8 cellular contexts compared by ENCODE assay signal in the genomic region with DNA sequence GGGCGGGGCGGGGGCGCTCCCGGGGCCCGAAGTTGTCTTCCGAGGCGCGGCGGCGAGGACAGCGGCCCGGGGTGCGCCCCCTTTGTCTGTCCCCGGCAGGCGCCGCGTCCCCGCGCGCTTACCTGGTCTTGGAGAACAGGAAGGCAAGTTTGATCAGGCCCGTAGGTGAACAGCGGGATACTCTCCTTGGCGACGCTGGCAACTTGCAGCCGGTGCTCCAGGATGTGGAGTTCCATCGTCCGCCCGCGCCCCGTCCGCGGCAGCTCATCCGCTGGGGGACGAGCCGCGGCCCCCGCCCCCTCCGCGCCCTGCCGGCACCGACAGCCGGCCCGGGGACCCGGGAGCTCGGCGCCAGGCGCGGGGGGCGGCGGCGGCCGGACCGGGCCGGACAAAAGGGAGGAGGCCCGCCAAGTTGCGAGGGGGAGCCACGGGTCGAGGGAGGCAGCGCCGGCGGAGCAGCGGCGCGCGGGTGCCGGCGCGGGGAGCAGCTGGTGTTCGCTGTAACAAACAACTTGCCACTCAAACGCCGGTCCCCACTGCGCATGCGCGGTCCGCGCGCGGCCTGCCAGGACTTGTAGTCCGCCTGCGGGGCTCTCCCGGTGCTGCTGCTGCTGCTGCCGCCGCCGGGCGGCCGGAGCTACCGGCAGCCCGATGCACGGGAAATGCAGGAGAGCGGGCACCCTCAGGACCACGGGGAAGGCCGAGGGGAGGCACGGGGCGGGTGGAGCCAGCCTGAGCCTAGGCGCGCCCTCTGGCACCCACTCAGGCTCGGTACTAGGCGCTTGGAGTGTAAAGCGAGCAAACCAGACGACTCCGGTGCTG. TPM values are rescaled to one million over a fixed set of nuclear protein-coding genes. Genes with fewer than 3 reads are reported as not detected.
A peak's percentile ranks its signal among the peaks of the same experiment; 100 is the strongest.
DNase-seq lines count a peak whose midpoint lies in the region; ATAC-seq and TF ChIP-seq lines count a peak whose summit lies in the region.

No MANE protein-coding gene starts in this region.

- peaks cover 2% of the 10 kb centered on the region for H3K27me3 Mint-ChIP-seq in activated T-helper 1 cell treated with anti-CD3 and anti-CD28 coated beads, Interleukin-12 subunit alpha, Interleukin-12 subunit beta, Interleukin-2, Interleukin-4 antibody, amounts not matched to agents 30 ng/mL and 10 ng/mL and 1 ng/mL, durations not matched to agents 14 hours and 24 hours and 36 hours (ENCODE audit: insufficient read depth)
- H3K27me3 Mint-ChIP-seq in naive thymus-derived CD4-positive, alpha-beta T cell: peaks cover 0 to 4% (median 0%) of the 10 kb centered on the region in 5 donors
- H3K27me3 Mint-ChIP-seq in stimulated activated memory B cell treated with anti-CD40 and anti-IgM and Interleukin-4, amounts not matched to agents 10 μg/mL and 1 μg/mL and 100 μg/mL, for 72 hours: no peaks in the 10 kb centered on the region

- DNase-seq in DMS79 treated with DMSO at 0.1 percent for 48 hours (lab: John Stamatoyannopoulos, UW) (peak; percentile 90), KG1 (lab: John Stamatoyannopoulos, UW) (peak; percentile 61), fibroblast of lung (ENCODE audit: low read depth in 2 of 2) (peak; percentile 90 to 95)
- peak; percentile 98 for DNase-seq in activated T-helper 1 cell treated with anti-CD3 and anti-CD28 coated beads, Interleukin-12 subunit alpha, Interleukin-12 subunit beta, Interleukin-2, Interleukin-4 antibody, amounts not matched to agents 30 ng/mL and 10 ng/mL and 1 ng/mL, durations not matched to agents 14 hours and 24 hours and 36 hours (ENCODE audit: low spot score)
- peak; percentile 97 to 99 (median 98) for DNase-seq in naive thymus-derived CD4-positive, alpha-beta T cell

- H3K4me1 ChIP-seq in fibroblast of lung (ENCODE audit: control insufficient read depth, extremely low read depth, insufficient read depth, low read length): no peaks in the 10 kb centered on the region
- peaks cover 0 to 4% of the 10 kb centered on the region in 2 donors for H3K4me1 ChIP-seq in naive thymus-derived CD4-positive, alpha-beta T cell (ENCODE audit: control insufficient read depth in 2 of 2, insufficient read depth in 2 of 2, low read length in 2 of 2)

- CTCF ChIA-PET in naive thymus-derived CD4-positive, alpha-beta T cell (lab: Charles Lee): interaction anchor here (0.6 to 1.1 kb wide), 2 partner anchors 341 to 357 kb away, joined by 3 read pairs; no protein-coding TSS in a partner anchor

- peak overlapping the region; percentile 42 for H3K9ac ChIP-seq in fibroblast of lung (ENCODE audit: insufficient read depth, low read length)

- peak; percentile 10 to 19 for TF ChIP-seq CTCF in fibroblast of lung (conservative IDR thresholded peaks at IDR 0.05 in 1 of 2, IDR thresholded peaks at IDR 0.05 in 1 of 2; ENCODE audit: low read depth in 1 of 2, low read length in 2 of 2)

- H4K20me1 ChIP-seq in fibroblast of lung (ENCODE audit: control insufficient read depth, extremely low read depth, insufficient read depth, low read length): no peaks in the 10 kb centered on the region

- H3K9me3 Mint-ChIP-seq in activated T-helper 1 cell treated with anti-CD3 and anti-CD28 coated beads, Interleukin-12 subunit alpha, Interleukin-12 subunit beta, Interleukin-2, Interleukin-4 antibody, amounts not matched to agents 30 ng/mL and 10 ng/mL and 1 ng/mL, durations not matched to agents 14 hours and 24 hours and 36 hours: no peaks in the 10 kb centered on the region
- no peaks in the 10 kb centered on the region for H3K9me3 Mint-ChIP-seq in naive thymus-derived CD4-positive, alpha-beta T cell
- no peaks in the 10 kb centered on the region for H3K9me3 Mint-ChIP-seq in stimulated activated memory B cell treated with anti-CD40 and anti-IgM and Interleukin-4, amounts not matched to agents 10 μg/mL and 1 μg/mL and 100 μg/mL, for 72 hours

- H3K79me2 ChIP-seq in fibroblast of lung (ENCODE audit: control insufficient read depth, insufficient read depth, low read length): no peaks in the 10 kb centered on the region

- H3K27me3 ChIP-seq in fibroblast of lung (ENCODE audit: control insufficient read depth, insufficient read depth, low read length): no peaks in the 10 kb centered on the region
- H3K27me3 ChIP-seq in naive thymus-derived CD4-positive, alpha-beta T cell (ENCODE audit: control insufficient read depth in 2 of 2, insufficient read depth in 2 of 2, low read length in 2 of 2): no peaks in the 10 kb centered on the region

- peak; percentile 90 for ATAC-seq in GM21723 (IDR thresholded peaks at IDR 0.05; ENCODE audit: unreplicated experiment)
- peak; percentile 96 for ATAC-seq in naive thymus-derived CD4-positive, alpha-beta T cell
- ATAC-seq in stimulated activated memory B cell treated with anti-CD40 and anti-IgM and Interleukin-4, amounts not matched to agents 10 μg/mL and 1 μg/mL and 100 μg/mL, for 72 hours: peak; percentile 96

- peak overlapping the region; percentile 25 for H3K4me2 ChIP-seq in fibroblast of lung (ENCODE audit: extremely low read depth, insufficient read depth, low read length)

- H3K27ac ChIP-seq in fibroblast of lung (ENCODE audit: insufficient read depth, low read length): no peak overlapping the region
- H3K27ac ChIP-seq in naive thymus-derived CD4-positive, alpha-beta T cell (ENCODE audit: low read depth, low read length): peak overlapping the region; percentile 61

- no peaks in the 10 kb centered on the region for H3K36me3 ChIP-seq in fibroblast of lung (ENCODE audit: control insufficient read depth, insufficient read depth, low read length)
- H3K36me3 ChIP-seq in naive thymus-derived CD4-positive, alpha-beta T cell (ENCODE audit: control insufficient read depth in 2 of 3, insufficient read depth in 3 of 3, low read length in 3 of 3): no peaks in the 10 kb centered on the region

- H3K36me3 Mint-ChIP-seq in activated T-helper 1 cell treated with anti-CD3 and anti-CD28 coated beads, Interleukin-12 subunit alpha, Interleukin-12 subunit beta, Interleukin-2, Interleukin-4 antibody, amounts not matched to agents 30 ng/mL and 10 ng/mL and 1 ng/mL, durations not matched to agents 14 hours and 24 hours and 36 hours (ENCODE audit: low read depth): peaks cover 4% of the 10 kb centered on the region
- H3K36me3 Mint-ChIP-seq in naive thymus-derived CD4-positive, alpha-beta T cell: peaks cover 0 to 3% (median 0%) of the 10 kb centered on the region in 5 donors
- peaks cover 6% of the 10 kb centered on the region for H3K36me3 Mint-ChIP-seq in stimulated activated memory B cell treated with anti-CD40 and anti-IgM and Interleukin-4, amounts not matched to agents 10 μg/mL and 1 μg/mL and 100 μg/mL, for 72 hours

- no peaks in the 10 kb centered on the region for H3K9me3 ChIP-seq in fibroblast of lung (ENCODE audit: control insufficient read depth, insufficient read depth, low read depth, low read length)
- H3K9me3 ChIP-seq in naive thymus-derived CD4-positive, alpha-beta T cell (ENCODE audit: control insufficient read depth in 2 of 3, low read length in 3 of 3): no peaks in the 10 kb centered on the region

- POLR2A ChIA-PET in naive thymus-derived CD4-positive, alpha-beta T cell (lab: Charles Lee): interaction anchor here (0.6 to 1.1 kb wide), 3 partner anchors 52 to 279 kb away, joined by 3 to 7 read pairs (median 4); a partner anchor contains a TSS

- H3K27ac Mint-ChIP-seq in activated T-helper 1 cell treated with anti-CD3 and anti-CD28 coated beads, Interleukin-12 subunit alpha, Interleukin-12 subunit beta, Interleukin-2, Interleukin-4 antibody, amounts not matched to agents 30 ng/mL and 10 ng/mL and 1 ng/mL, durations not matched to agents 14 hours and 24 hours and 36 hours: peak overlapping the region; percentile 55
- H3K27ac Mint-ChIP-seq in naive thymus-derived CD4-positive, alpha-beta T cell: peak overlapping the region in 4 of 9 donors; percentile 21 to 84 (median 46)
- peak overlapping the region; percentile 79 for H3K27ac Mint-ChIP-seq in stimulated activated memory B cell treated with anti-CD40 and anti-IgM and Interleukin-4, amounts not matched to agents 10 μg/mL and 1 μg/mL and 100 μg/mL, for 72 hours

- intact Hi-C loops in activated T-helper 1 cell treated with anti-CD3 and anti-CD28 coated beads, Interleukin-12 subunit alpha, Interleukin-12 subunit beta, Interleukin-2, Interleukin-4 antibody, amounts not matched to agents 30 ng/mL and 10 ng/mL and 1 ng/mL, durations not matched to agents 14 hours and 24 hours and 36 hours (cut with micrococcal nuclease): loop anchor here (1.0 to 5.0 kb wide), 9 partner anchors 50 to 720 kb away; a partner anchor contains a TSS
- intact Hi-C loops in naive thymus-derived CD4-positive, alpha-beta T cell (cut with micrococcal nuclease): loop anchor here (1.0 to 5.0 kb wide), 10 partner anchors 35 to 171 kb away; a partner anchor contains a TSS

- peaks cover 14% of the 10 kb centered on the region for H3K4me1 Mint-ChIP-seq in activated T-helper 1 cell treated with anti-CD3 and anti-CD28 coated beads, Interleukin-12 subunit alpha, Interleukin-12 subunit beta, Interleukin-2, Interleukin-4 antibody, amounts not matched to agents 30 ng/mL and 10 ng/mL and 1 ng/mL, durations not matched to agents 14 hours and 24 hours and 36 hours (ENCODE audit: low read depth)
- peaks cover 8 to 19% (median 17%) of the 10 kb centered on the region in 7 donors for H3K4me1 Mint-ChIP-seq in naive thymus-derived CD4-positive, alpha-beta T cell
- H3K4me1 Mint-ChIP-seq in stimulated activated memory B cell treated with anti-CD40 and anti-IgM and Interleukin-4, amounts not matched to agents 10 μg/mL and 1 μg/mL and 100 μg/mL, for 72 hours: peaks cover 39% of the 10 kb centered on the region

- peak overlapping the region; percentile 82 for H2AFZ ChIP-seq in fibroblast of lung (ENCODE audit: low read length)

- H3K4me3 Mint-ChIP-seq in activated T-helper 1 cell treated with anti-CD3 and anti-CD28 coated beads, Interleukin-12 subunit alpha, Interleukin-12 subunit beta, Interleukin-2, Interleukin-4 antibody, amounts not matched to agents 30 ng/mL and 10 ng/mL and 1 ng/mL, durations not matched to agents 14 hours and 24 hours and 36 hours: peak overlapping the region; percentile 77
- H3K4me3 Mint-ChIP-seq in naive thymus-derived CD4-positive, alpha-beta T cell: peak overlapping the region; percentile 78 to 89 (median 82)
- H3K4me3 Mint-ChIP-seq in stimulated activated memory B cell treated with anti-CD40 and anti-IgM and Interleukin-4, amounts not matched to agents 10 μg/mL and 1 μg/mL and 100 μg/mL, for 72 hours: peak overlapping the region; percentile 83

- H3K4me3 ChIP-seq in fibroblast of lung (replicated peaks in 1 of 4; ENCODE audit: control extremely low read depth in 1 of 4, insufficient read depth in 1 of 4, low read depth in 3 of 4, low read length in 4 of 4): peak overlapping the region; percentile 38 to 64 (median 53)
- H3K4me3 ChIP-seq in naive thymus-derived CD4-positive, alpha-beta T cell (ENCODE audit: low read length): peak overlapping the region; percentile 61

RNA-seq across cellular contexts. Expression of a gene that starts 35.6 kb away (rescaled TPM):
- 2.0 TPM for polyA plus RNA-seq in PFSK-1 (2012; ENCODE audit: insufficient read length, low read depth)
- not detected in 2 replicates for total RNA-seq in activated T-helper 1 cell treated with anti-CD3 and anti-CD28 coated beads, Interleukin-12 subunit alpha, Interleukin-12 subunit beta, Interleukin-2, Interleukin-4 antibody, amounts not matched to agents 30 ng/mL and 10 ng/mL and 1 ng/mL, durations not matched to agents 14 hours and 24 hours and 36 hours
- total RNA-seq in fibroblast of lung: not detected in 2 replicates
- polyA plus RNA-seq in fibroblast of lung: not detected in 2 replicates
- 2.0 and 2.1 TPM in 2 replicates for polyA plus RNA-seq in fibroblast of lung (2012)
- polyA minus RNA-seq in fibroblast of lung (ENCODE audit: low replicate concordance): not detected in 2 replicates
- total RNA-seq in naive thymus-derived CD4-positive, alpha-beta T cell: not detected
- polyA plus RNA-seq in naive thymus-derived CD4-positive, alpha-beta T cell: 1 to 10 TPM; 8.5 to 8.7 TPM

RNA-seq across cellular contexts. Expression of a gene that starts 52.2 kb away (rescaled TPM):
- polyA plus RNA-seq in PFSK-1 (2012; ENCODE audit: insufficient read length, low read depth): not detected
- 30.5 and 31.2 TPM in 2 replicates for total RNA-seq in activated T-helper 1 cell treated with anti-CD3 and anti-CD28 coated beads, Interleukin-12 subunit alpha, Interleukin-12 subunit beta, Interleukin-2, Interleukin-4 antibody, amounts not matched to agents 30 ng/mL and 10 ng/mL and 1 ng/mL, durations not matched to agents 14 hours and 24 hours and 36 hours
- total RNA-seq in fibroblast of lung: not detected in 2 replicates
- polyA plus RNA-seq in fibroblast of lung: not detected in 2 replicates
- polyA plus RNA-seq in fibroblast of lung (2012): 0.30 TPM in 1 of 2 replicates, not detected in the other
- not detected in 2 replicates for polyA minus RNA-seq in fibroblast of lung (ENCODE audit: low replicate concordance)
- 10 to 100 TPM; 32.1 to 88.7 (median 66.2) TPM for total RNA-seq in naive thymus-derived CD4-positive, alpha-beta T cell
- polyA plus RNA-seq in naive thymus-derived CD4-positive, alpha-beta T cell: 10 to 100 TPM; 69.5 to 81.0 TPM

Comparison
In these comparisons a context has a peak if more than half of its experiments do, and no peak if none do; other contexts are left out.
1. RNA of a gene that starts 52.2 kb away (total RNA-seq): 32.1 to 88.7 TPM in naive thymus-derived CD4-positive, alpha-beta T cell and 30.5 to 31.2 TPM in activated T-helper 1 cell treated with anti-CD3 and anti-CD28 coated beads, Interleukin-12 subunit alpha, Interleukin-12 subunit beta, Interleukin-2, Interleukin-4 antibody, amounts not matched to agents 30 ng/mL and 10 ng/mL and 1 ng/mL, durations not matched to agents 14 hours and 24 hours and 36 hours; not detected in fibroblast of lung; every median in the first group is over 10 times any median in the second.
2. Peak in every context shown above with its lines, with median percentiles within 50 percentile points of each other: DNase-seq, ATAC-seq and H3K4me3 Mint-ChIP-seq.